1 cellular context compared by ENCODE assay signal in the genomic region with DNA sequence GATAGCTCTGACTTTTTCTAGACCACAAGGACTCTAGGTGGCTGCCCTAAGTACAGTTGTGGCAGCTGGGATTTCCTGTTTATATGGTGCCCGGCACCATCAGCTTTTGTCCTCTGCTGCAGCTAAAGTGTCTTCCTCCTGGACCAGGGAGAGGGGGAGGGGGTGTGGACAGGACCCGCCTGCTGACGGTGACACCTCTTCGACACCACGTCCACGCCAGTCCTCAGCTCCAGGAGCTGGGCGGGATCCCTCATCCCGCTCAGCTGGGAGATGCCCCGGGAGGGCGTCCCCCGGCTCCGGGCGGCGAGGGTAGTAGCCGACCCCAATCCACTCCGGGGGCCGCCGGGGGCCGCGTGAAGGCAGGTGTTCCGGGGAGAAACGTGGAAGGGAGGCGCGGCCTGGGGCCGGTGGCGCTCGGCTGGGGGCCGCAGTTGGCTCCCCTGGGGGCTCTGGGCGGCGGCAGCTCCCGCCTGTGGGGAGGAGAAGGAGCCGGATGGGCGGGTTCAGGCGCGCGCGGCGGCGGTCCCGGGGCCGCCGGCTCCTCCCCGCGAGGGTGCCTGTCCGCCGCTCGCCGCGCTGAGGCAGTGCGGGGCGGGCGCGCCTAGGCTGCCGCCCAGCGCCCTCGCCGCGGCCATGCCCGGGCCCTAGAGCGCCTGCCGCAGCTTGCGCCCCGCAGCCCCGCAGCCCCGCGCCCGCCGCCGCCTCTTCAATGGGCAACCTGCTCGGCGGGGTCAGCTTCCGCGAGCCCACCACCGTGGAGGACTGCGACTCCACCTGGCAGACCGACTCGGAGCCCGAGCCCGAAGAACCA.
TF ChIP-seq lines count a peak whose summit lies in the region.

Gene OGFRL1, plus strand, starts transcription at position 584 of the 811 bp plus-strand sequence. Its CDS starts 126 bp downstream, at position 710.

TF ChIP-seq in GM23338, 12 proteins besides CTCF, POLR2A, EP300 and RAD21 (continued from another document):
- no peak for TF ChIP-seq REST (IDR thresholded peaks at IDR 0.05; ENCODE audit: unreplicated experiment)
